1 cellular context compared by ENCODE assay signal in the genomic region with DNA sequence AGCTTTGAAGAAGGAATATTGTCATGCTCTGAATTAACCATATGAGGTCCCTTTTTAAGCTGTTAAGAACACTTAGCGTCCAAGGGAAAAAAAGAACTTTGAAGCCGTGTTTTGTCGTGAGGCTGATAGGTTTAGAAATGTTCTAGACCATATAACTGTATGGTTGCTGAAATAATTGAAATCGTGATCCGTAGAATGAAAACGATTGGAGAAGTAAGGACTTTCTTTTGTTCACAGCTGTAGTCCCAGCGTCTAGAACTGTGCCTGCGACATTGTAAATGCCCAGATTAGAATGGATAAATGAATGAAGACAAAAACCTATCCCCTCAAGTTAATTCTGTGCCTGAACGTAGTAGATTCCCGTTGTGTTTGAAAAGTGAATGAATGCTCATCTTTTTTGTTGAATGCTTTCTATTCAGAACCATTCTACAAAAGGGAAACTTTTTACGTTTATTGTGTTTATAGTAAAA.
TF ChIP-seq lines count a peak whose summit lies in the region.

No MANE protein-coding gene starts in this region.

TF ChIP-seq in K562, 482 proteins besides CTCF, POLR2A, EP300 and RAD21 (continued from another document and continues in another):
- TF ChIP-seq, protein P1, sequence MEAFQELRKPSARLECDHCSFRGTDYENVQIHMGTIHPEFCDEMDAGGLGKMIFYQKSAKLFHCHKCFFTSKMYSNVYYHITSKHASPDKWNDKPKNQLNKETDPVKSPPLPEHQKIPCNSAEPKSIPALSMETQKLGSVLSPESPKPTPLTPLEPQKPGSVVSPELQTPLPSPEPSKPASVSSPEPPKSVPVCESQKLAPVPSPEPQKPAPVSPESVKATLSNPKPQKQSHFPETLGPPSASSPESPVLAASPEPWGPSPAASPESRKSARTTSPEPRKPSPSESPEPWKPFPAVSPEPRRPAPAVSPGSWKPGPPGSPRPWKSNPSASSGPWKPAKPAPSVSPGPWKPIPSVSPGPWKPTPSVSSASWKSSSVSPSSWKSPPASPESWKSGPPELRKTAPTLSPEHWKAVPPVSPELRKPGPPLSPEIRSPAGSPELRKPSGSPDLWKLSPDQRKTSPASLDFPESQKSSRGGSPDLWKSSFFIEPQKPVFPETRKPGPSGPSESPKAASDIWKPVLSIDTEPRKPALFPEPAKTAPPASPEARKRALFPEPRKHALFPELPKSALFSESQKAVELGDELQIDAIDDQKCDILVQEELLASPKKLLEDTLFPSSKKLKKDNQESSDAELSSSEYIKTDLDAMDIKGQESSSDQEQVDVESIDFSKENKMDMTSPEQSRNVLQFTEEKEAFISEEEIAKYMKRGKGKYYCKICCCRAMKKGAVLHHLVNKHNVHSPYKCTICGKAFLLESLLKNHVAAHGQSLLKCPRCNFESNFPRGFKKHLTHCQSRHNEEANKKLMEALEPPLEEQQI (IDR thresholded peaks at IDR 0.05), result no peak
- TF ChIP-seq ILK (tag; IDR thresholded peaks at IDR 0.05; ENCODE audit: borderline replicate concordance, low read depth), result no peak
- TF ChIP-seq CTBP1 (IDR thresholded peaks at IDR 0.05; ENCODE audit: borderline replicate concordance), result no peak
- TF ChIP-seq, protein P2, sequence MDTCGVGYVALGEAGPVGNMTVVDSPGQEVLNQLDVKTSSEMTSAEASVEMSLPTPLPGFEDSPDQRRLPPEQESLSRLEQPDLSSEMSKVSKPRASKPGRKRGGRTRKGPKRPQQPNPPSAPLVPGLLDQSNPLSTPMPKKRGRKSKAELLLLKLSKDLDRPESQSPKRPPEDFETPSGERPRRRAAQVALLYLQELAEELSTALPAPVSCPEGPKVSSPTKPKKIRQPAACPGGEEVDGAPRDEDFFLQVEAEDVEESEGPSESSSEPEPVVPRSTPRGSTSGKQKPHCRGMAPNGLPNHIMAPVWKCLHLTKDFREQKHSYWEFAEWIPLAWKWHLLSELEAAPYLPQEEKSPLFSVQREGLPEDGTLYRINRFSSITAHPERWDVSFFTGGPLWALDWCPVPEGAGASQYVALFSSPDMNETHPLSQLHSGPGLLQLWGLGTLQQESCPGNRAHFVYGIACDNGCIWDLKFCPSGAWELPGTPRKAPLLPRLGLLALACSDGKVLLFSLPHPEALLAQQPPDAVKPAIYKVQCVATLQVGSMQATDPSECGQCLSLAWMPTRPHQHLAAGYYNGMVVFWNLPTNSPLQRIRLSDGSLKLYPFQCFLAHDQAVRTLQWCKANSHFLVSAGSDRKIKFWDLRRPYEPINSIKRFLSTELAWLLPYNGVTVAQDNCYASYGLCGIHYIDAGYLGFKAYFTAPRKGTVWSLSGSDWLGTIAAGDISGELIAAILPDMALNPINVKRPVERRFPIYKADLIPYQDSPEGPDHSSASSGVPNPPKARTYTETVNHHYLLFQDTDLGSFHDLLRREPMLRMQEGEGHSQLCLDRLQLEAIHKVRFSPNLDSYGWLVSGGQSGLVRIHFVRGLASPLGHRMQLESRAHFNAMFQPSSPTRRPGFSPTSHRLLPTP (IDR thresholded peaks at IDR 0.05; ENCODE audit: borderline replicate concordance, extremely low read depth, insufficient read length), result no peak
- TF ChIP-seq, protein P3, sequence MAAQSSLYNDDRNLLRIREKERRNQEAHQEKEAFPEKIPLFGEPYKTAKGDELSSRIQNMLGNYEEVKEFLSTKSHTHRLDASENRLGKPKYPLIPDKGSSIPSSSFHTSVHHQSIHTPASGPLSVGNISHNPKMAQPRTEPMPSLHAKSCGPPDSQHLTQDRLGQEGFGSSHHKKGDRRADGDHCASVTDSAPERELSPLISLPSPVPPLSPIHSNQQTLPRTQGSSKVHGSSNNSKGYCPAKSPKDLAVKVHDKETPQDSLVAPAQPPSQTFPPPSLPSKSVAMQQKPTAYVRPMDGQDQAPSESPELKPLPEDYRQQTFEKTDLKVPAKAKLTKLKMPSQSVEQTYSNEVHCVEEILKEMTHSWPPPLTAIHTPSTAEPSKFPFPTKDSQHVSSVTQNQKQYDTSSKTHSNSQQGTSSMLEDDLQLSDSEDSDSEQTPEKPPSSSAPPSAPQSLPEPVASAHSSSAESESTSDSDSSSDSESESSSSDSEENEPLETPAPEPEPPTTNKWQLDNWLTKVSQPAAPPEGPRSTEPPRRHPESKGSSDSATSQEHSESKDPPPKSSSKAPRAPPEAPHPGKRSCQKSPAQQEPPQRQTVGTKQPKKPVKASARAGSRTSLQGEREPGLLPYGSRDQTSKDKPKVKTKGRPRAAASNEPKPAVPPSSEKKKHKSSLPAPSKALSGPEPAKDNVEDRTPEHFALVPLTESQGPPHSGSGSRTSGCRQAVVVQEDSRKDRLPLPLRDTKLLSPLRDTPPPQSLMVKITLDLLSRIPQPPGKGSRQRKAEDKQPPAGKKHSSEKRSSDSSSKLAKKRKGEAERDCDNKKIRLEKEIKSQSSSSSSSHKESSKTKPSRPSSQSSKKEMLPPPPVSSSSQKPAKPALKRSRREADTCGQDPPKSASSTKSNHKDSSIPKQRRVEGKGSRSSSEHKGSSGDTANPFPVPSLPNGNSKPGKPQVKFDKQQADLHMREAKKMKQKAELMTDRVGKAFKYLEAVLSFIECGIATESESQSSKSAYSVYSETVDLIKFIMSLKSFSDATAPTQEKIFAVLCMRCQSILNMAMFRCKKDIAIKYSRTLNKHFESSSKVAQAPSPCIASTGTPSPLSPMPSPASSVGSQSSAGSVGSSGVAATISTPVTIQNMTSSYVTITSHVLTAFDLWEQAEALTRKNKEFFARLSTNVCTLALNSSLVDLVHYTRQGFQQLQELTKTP (IDR thresholded peaks at IDR 0.05; ENCODE audit: low read depth in 1 of 2, partially characterized antibody in 2 of 2), result peak in 1 of 2 experiments; percentile 68
- TF ChIP-seq, protein P4, sequence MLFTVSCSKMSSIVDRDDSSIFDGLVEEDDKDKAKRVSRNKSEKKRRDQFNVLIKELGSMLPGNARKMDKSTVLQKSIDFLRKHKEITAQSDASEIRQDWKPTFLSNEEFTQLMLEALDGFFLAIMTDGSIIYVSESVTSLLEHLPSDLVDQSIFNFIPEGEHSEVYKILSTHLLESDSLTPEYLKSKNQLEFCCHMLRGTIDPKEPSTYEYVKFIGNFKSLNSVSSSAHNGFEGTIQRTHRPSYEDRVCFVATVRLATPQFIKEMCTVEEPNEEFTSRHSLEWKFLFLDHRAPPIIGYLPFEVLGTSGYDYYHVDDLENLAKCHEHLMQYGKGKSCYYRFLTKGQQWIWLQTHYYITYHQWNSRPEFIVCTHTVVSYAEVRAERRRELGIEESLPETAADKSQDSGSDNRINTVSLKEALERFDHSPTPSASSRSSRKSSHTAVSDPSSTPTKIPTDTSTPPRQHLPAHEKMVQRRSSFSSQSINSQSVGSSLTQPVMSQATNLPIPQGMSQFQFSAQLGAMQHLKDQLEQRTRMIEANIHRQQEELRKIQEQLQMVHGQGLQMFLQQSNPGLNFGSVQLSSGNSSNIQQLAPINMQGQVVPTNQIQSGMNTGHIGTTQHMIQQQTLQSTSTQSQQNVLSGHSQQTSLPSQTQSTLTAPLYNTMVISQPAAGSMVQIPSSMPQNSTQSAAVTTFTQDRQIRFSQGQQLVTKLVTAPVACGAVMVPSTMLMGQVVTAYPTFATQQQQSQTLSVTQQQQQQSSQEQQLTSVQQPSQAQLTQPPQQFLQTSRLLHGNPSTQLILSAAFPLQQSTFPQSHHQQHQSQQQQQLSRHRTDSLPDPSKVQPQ (CRISPR knock-in tag; IDR thresholded peaks at IDR 0.05; ENCODE audit: borderline replicate concordance), result no peak
- TF ChIP-seq, protein P5, sequence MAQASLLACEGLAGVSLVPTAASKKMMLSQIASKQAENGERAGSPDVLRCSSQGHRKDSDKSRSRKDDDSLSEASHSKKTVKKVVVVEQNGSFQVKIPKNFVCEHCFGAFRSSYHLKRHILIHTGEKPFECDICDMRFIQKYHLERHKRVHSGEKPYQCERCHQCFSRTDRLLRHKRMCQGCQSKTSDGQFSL (CRISPR knock-in tag; IDR thresholded peaks at IDR 0.05), result 0 out of 2 replicates have a peak, but pooled peaks have one; percentile 3
- TF ChIP-seq, protein P5 (tag; IDR thresholded peaks at IDR 0.05), result no peak
- TF ChIP-seq, protein P6, sequence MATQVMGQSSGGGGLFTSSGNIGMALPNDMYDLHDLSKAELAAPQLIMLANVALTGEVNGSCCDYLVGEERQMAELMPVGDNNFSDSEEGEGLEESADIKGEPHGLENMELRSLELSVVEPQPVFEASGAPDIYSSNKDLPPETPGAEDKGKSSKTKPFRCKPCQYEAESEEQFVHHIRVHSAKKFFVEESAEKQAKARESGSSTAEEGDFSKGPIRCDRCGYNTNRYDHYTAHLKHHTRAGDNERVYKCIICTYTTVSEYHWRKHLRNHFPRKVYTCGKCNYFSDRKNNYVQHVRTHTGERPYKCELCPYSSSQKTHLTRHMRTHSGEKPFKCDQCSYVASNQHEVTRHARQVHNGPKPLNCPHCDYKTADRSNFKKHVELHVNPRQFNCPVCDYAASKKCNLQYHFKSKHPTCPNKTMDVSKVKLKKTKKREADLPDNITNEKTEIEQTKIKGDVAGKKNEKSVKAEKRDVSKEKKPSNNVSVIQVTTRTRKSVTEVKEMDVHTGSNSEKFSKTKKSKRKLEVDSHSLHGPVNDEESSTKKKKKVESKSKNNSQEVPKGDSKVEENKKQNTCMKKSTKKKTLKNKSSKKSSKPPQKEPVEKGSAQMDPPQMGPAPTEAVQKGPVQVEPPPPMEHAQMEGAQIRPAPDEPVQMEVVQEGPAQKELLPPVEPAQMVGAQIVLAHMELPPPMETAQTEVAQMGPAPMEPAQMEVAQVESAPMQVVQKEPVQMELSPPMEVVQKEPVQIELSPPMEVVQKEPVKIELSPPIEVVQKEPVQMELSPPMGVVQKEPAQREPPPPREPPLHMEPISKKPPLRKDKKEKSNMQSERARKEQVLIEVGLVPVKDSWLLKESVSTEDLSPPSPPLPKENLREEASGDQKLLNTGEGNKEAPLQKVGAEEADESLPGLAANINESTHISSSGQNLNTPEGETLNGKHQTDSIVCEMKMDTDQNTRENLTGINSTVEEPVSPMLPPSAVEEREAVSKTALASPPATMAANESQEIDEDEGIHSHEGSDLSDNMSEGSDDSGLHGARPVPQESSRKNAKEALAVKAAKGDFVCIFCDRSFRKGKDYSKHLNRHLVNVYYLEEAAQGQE (CRISPR knock-in tag; IDR thresholded peaks at IDR 0.05; ENCODE audit: low read depth), result no peak
- TF ChIP-seq SMARCE1 (IDR thresholded peaks at IDR 0.05), result no peak
- TF ChIP-seq, protein P7, sequence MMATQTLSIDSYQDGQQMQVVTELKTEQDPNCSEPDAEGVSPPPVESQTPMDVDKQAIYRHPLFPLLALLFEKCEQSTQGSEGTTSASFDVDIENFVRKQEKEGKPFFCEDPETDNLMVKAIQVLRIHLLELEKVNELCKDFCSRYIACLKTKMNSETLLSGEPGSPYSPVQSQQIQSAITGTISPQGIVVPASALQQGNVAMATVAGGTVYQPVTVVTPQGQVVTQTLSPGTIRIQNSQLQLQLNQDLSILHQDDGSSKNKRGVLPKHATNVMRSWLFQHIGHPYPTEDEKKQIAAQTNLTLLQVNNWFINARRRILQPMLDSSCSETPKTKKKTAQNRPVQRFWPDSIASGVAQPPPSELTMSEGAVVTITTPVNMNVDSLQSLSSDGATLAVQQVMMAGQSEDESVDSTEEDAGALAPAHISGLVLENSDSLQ (IDR thresholded peaks at IDR 0.05), result no peak
- TF ChIP-seq, protein P8, sequence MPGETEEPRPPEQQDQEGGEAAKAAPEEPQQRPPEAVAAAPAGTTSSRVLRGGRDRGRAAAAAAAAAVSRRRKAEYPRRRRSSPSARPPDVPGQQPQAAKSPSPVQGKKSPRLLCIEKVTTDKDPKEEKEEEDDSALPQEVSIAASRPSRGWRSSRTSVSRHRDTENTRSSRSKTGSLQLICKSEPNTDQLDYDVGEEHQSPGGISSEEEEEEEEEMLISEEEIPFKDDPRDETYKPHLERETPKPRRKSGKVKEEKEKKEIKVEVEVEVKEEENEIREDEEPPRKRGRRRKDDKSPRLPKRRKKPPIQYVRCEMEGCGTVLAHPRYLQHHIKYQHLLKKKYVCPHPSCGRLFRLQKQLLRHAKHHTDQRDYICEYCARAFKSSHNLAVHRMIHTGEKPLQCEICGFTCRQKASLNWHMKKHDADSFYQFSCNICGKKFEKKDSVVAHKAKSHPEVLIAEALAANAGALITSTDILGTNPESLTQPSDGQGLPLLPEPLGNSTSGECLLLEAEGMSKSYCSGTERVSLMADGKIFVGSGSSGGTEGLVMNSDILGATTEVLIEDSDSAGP (CRISPR knock-in tag; IDR thresholded peaks at IDR 0.05), result no peak
- no peak for TF ChIP-seq KDM2B (CRISPR knock-in tag; IDR thresholded peaks at IDR 0.05)
- no peak for TF ChIP-seq NCOR1 (IDR thresholded peaks at IDR 0.05)
- TF ChIP-seq RBM14 (IDR thresholded peaks at IDR 0.05; ENCODE audit: borderline replicate concordance, insufficient read depth, low read depth, low read length), result no peak
- TF ChIP-seq, protein P9, sequence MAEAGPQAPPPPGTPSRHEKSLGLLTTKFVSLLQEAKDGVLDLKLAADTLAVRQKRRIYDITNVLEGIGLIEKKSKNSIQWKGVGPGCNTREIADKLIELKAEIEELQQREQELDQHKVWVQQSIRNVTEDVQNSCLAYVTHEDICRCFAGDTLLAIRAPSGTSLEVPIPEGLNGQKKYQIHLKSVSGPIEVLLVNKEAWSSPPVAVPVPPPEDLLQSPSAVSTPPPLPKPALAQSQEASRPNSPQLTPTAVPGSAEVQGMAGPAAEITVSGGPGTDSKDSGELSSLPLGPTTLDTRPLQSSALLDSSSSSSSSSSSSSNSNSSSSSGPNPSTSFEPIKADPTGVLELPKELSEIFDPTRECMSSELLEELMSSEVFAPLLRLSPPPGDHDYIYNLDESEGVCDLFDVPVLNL (CRISPR knock-in tag; IDR thresholded peaks at IDR 0.05; ENCODE audit: low read depth), result no peak
- peak in 1 of 2 experiments; percentile 17; a peak in 1 of 4 replicates for TF ChIP-seq RCOR1 (IDR thresholded peaks at IDR 0.05; ENCODE audit: borderline replicate concordance in 1 of 2, low read depth in 2 of 2, low read length in 2 of 2)
- TF ChIP-seq ZNF165 (CRISPR knock-in tag; IDR thresholded peaks at IDR 0.05; ENCODE audit: borderline replicate concordance), result no peak
- TF ChIP-seq, protein P10, sequence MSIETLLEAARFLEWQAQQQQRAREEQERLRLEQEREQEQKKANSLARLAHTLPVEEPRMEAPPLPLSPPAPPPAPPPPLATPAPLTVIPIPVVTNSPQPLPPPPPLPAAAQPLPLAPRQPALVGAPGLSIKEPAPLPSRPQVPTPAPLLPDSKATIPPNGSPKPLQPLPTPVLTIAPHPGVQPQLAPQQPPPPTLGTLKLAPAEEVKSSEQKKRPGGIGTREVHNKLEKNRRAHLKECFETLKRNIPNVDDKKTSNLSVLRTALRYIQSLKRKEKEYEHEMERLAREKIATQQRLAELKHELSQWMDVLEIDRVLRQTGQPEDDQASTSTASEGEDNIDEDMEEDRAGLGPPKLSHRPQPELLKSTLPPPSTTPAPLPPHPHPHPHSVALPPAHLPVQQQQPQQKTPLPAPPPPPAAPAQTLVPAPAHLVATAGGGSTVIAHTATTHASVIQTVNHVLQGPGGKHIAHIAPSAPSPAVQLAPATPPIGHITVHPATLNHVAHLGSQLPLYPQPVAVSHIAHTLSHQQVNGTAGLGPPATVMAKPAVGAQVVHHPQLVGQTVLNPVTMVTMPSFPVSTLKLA (conservative IDR thresholded peaks at IDR 0.05), result peak in 1 of 2 experiments; percentile 32; a peak in 1 of 4 replicates
- TF ChIP-seq ZNF707 (CRISPR knock-in tag; conservative IDR thresholded peaks at IDR 0.05), result no peak
- TF ChIP-seq CBX2 (IDR thresholded peaks at IDR 0.05; ENCODE audit: insufficient read depth, low read length, poor library complexity, severe bottlenecking), result no peak
- TF ChIP-seq BHLHE40 (IDR thresholded peaks at IDR 0.05; ENCODE audit: low read length), result no peak
- no peak for TF ChIP-seq MYNN (IDR thresholded peaks at IDR 0.05)
- TF ChIP-seq MYNN (CRISPR knock-in tag; IDR thresholded peaks at IDR 0.05), result no peak
- TF ChIP-seq ZNF644 (tag; IDR thresholded peaks at IDR 0.05; ENCODE audit: low read depth), result no peak
- TF ChIP-seq ZNF134 (CRISPR knock-in tag; conservative IDR thresholded peaks at IDR 0.05), result no peak
